In the genomic region with DNA sequence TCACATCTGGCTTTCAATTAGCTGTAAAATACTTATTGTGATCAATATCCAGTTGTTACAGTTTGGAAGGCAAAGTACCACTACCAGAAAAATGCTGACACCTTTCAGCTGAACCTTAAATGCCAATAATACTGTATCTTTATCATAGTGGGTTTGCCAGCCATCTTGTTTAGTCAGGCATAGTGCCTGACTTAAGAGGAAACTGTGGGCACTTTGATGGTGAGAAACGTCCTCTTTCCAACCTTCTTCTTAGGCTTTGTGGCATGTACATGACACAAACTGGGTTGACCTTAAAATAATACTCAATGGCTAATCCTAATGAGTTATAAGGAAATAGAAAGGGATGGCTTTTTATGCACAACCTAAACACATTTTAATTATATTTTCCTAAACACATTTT, we compare ENCODE assay signal across 27 cellular contexts. TPM values are rescaled to one million over a fixed set of nuclear protein-coding genes. Genes with fewer than 3 reads are reported as not detected.
"Had no signal": no experiment of that assay in that cellular context is flagged by ENCODE, and none has a peak within 500 bp of the region (broad histone marks: within the 10 kb centered on the region; RNA-seq: fewer than 3 reads in every experiment).

No MANE protein-coding gene starts in this region.

- H3K27me3 ChIP-seq: ovary, right atrium auricular region, right lobe of liver, stomach, testis, thyroid gland, transverse colon, upper lobe of left lung, vagina had no signal

- H3K9me3 ChIP-seq: left ventricle myocardium inferior, mucosa of descending colon, ovary, right atrium auricular region, right lobe of liver, stomach, testis, thyroid gland, transverse colon, upper lobe of left lung, vagina had no signal

- H3K36me3 Mint-ChIP-seq: naive thymus-derived CD4-positive, alpha-beta T cell; natural killer cell treated with Interleukin-12 subunit alpha and Interleukin-12 subunit beta and Interleukin-15 and Interleukin-18, amount 100 ng/mL, for 72 hours; stimulated activated memory B cell treated with anti-CD40 and anti-IgM and Interleukin-4, amounts not matched to agents 10 μg/mL and 1 μg/mL and 100 μg/mL, for 72 hours had no signal

- H3K4me1 Mint-ChIP-seq: stimulated activated memory B cell treated with anti-CD40 and anti-IgM and Interleukin-4, amounts not matched to agents 10 μg/mL and 1 μg/mL and 100 μg/mL, for 72 hours had no signal

- ATAC-seq: mucosa of descending colon; naive thymus-derived CD4-positive, alpha-beta T cell; natural killer cell treated with Interleukin-12 subunit alpha and Interleukin-12 subunit beta and Interleukin-15 and Interleukin-18, amount 100 ng/mL, for 72 hours; right lobe of liver; stimulated activated memory B cell treated with anti-CD40 and anti-IgM and Interleukin-4, amounts not matched to agents 10 μg/mL and 1 μg/mL and 100 μg/mL, for 72 hours; stimulated activated naive CD8-positive, alpha-beta T cell treated with anti-CD3 and anti-CD28 coated beads, Interleukin-15, Interleukin-2, amounts not matched to agents 100 U/mL and 50 U/mL, for 24 hours had no signal

- H3K4me2 ChIP-seq: smooth muscle cell had no signal

- H3K4me3 ChIP-seq: left ventricle myocardium inferior, lung, mucosa of descending colon, ovary, right atrium auricular region, right lobe of liver, smooth muscle cell, stomach, testis, thyroid gland, transverse colon, upper lobe of left lung, vagina had no signal

- H3K27ac Mint-ChIP-seq: naive thymus-derived CD4-positive, alpha-beta T cell; natural killer cell treated with Interleukin-12 subunit alpha and Interleukin-12 subunit beta and Interleukin-15 and Interleukin-18, amount 100 ng/mL, for 72 hours; stimulated activated memory B cell treated with anti-CD40 and anti-IgM and Interleukin-4, amounts not matched to agents 10 μg/mL and 1 μg/mL and 100 μg/mL, for 72 hours had no signal

- H3K27ac ChIP-seq: left ventricle myocardium inferior, ovary, right atrium auricular region, right lobe of liver, stomach, testis, thyroid gland, transverse colon, upper lobe of left lung, vagina had no signal

- H3K27me3 Mint-ChIP-seq: natural killer cell treated with Interleukin-12 subunit alpha and Interleukin-12 subunit beta and Interleukin-15 and Interleukin-18, amount 100 ng/mL, for 72 hours; progenitor cell of endocrine pancreas; stimulated activated memory B cell treated with anti-CD40 and anti-IgM and Interleukin-4, amounts not matched to agents 10 μg/mL and 1 μg/mL and 100 μg/mL, for 72 hours had no signal

- H3K4me3 Mint-ChIP-seq: naive thymus-derived CD4-positive, alpha-beta T cell; natural killer cell treated with Interleukin-12 subunit alpha and Interleukin-12 subunit beta and Interleukin-15 and Interleukin-18, amount 100 ng/mL, for 72 hours; stimulated activated memory B cell treated with anti-CD40 and anti-IgM and Interleukin-4, amounts not matched to agents 10 μg/mL and 1 μg/mL and 100 μg/mL, for 72 hours had no signal

- H3K36me3 ChIP-seq: ovary, right atrium auricular region, thyroid gland, transverse colon, vagina had no signal

- H3K9me3 Mint-ChIP-seq: naive thymus-derived CD4-positive, alpha-beta T cell; natural killer cell treated with Interleukin-12 subunit alpha and Interleukin-12 subunit beta and Interleukin-15 and Interleukin-18, amount 100 ng/mL, for 72 hours; stimulated activated memory B cell treated with anti-CD40 and anti-IgM and Interleukin-4, amounts not matched to agents 10 μg/mL and 1 μg/mL and 100 μg/mL, for 72 hours had no signal

- H3K4me1 ChIP-seq: right atrium auricular region, right lobe of liver, stomach, testis, thyroid gland, transverse colon, upper lobe of left lung, vagina had no signal

- DNase-seq: islet precursor cell; left ventricle myocardium inferior; midbrain; naive thymus-derived CD4-positive, alpha-beta T cell; ovary; right lobe of liver; stimulated activated CD4-positive, alpha-beta T cell treated with anti-CD3 and anti-CD28 coated beads, Interleukin-1b, Interleukin-23, amount 100 ng/mL, for 48 hours; stimulated activated CD4-positive, alpha-beta T cell treated with anti-CD3 and anti-CD28 coated beads, Interleukin-2, amount 100 ng/mL, for 48 hours; stimulated activated CD4-positive, alpha-beta T cell treated with anti-CD3 and anti-CD28 coated beads, Interleukin-4, amount 100 ng/mL, for 4 hours; stimulated activated CD8-positive, alpha-beta memory T cell treated with anti-CD3 and anti-CD28 coated beads, Interleukin-4, amount 100 ng/mL, for 48 hours; stimulated activated naive CD8-positive, alpha-beta T cell treated with anti-CD3 and anti-CD28 coated beads, Interleukin-15, Interleukin-2, amounts not matched to agents 100 U/mL and 50 U/mL, for 24 hours; stomach; testis; thyroid gland; transverse colon; upper lobe of left lung had no signal

RNA-seq across cellular contexts. Expression of a gene that starts 52.3 kb away (rescaled TPM):
- total RNA-seq: left ventricle myocardium inferior; myocyte; naive thymus-derived CD4-positive, alpha-beta T cell; natural killer cell treated with Interleukin-12 subunit alpha and Interleukin-12 subunit beta and Interleukin-15 and Interleukin-18, amount 100 ng/mL, for 72 hours; skeletal muscle tissue; vagina had no signal
- polyA plus RNA-seq: naive thymus-derived CD4-positive, alpha-beta T cell; neural cell had no signal
